In genomic region chr11:77069336-77069968, GRCh38 we compare ENCODE assay signal across 1 cellular context.
TF ChIP-seq lines count a peak whose summit lies in the region.

No MANE protein-coding gene starts in this region.

TF ChIP-seq in H1, 55 proteins besides CTCF, POLR2A, EP300 and RAD21:
- TF ChIP-seq TAF1 (IDR thresholded peaks at IDR 0.05; ENCODE audit: low read depth, low read length) = no peak
- TF ChIP-seq GABPA (IDR thresholded peaks at IDR 0.05; ENCODE audit: borderline replicate concordance, insufficient read depth, low read length) = no peak
- TF ChIP-seq TBP (IDR thresholded peaks at IDR 0.05; ENCODE audit: low read depth, low read length) = no peak
- no peak for TF ChIP-seq FOSL1 (IDR thresholded peaks at IDR 0.05; ENCODE audit: insufficient read depth, low read depth, low read length)
- TF ChIP-seq RNF2 (IDR thresholded peaks at IDR 0.05; ENCODE audit: borderline replicate concordance, low read depth, low read length, missing control alignments, poor library complexity, severe bottlenecking) = no peak
- TF ChIP-seq CEBPB (IDR thresholded peaks at IDR 0.05; ENCODE audit: low read depth, low read length) = no peak
- no peak for TF ChIP-seq ATF3 (IDR thresholded peaks at IDR 0.05; ENCODE audit: insufficient read depth, low read depth, low read length)
- TF ChIP-seq TAF7 (optimal IDR thresholded peaks at IDR 0.05; ENCODE audit: borderline replicate concordance, low read depth, low read length) = no peak
